In the genomic region with DNA sequence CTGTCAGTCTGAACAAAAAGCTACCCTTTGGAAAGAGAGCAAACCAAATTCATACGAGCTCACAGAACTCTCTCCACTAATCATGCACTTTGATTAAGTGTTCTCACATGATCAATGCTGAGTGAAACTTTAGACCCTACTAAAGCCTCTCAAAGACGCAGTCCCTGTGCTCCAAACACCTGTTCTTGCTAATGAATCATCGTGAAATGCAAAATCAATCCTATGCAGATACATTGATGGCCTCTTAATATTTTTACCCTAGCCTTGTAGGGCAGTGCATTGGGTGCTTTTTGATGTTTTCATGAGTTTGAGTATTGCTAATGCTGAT, we compare ENCODE assay signal across 1 cellular context.
TF ChIP-seq lines count a peak whose summit lies in the region.

No MANE protein-coding gene starts in this region.

TF ChIP-seq in SK-N-SH, 30 proteins besides CTCF, POLR2A, EP300 and RAD21 (continued from another document):
- no peak for TF ChIP-seq RCOR1 (IDR thresholded peaks at IDR 0.05; ENCODE audit: low read length)
TF ChIP-seq in SK-N-SH: peak in this region for 0.
